Comparison of ENCODE assay signal across 27 cellular contexts in the genomic region with DNA sequence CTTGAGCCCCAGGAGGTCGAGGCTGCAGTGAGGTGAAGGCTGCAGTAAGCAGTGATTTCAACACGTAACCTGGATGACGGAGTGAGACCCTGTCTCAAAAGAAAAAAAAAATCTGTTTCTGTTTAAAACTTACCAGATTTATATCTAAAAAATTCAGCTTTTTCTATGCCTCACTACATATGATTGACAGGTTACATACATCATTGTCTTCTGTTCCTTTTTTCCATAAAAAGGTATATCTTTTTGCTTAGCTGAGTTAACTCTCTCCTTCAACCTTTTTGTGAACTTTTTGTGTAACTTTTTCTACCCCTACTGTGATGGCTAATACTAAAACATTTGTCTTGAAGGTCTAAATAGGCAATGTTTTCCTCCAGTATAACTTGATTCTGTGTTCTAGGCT.
"Had no signal": no experiment of that assay in that cellular context is flagged by ENCODE, and none has a peak within 500 bp of the region (broad histone marks: within the 10 kb centered on the region; RNA-seq: fewer than 3 reads in every experiment).

No MANE protein-coding gene starts in this region.

- H3K27ac ChIP-seq: colonic mucosa, coronary artery, dorsolateral prefrontal cortex, epithelial cell of prostate, esophagus muscularis mucosa, esophagus squamous epithelium, foreskin keratinocyte, gastrocnemius medialis, gastroesophageal sphincter, heart left ventricle, heart right ventricle had no signal

- H3K36me3 ChIP-seq: colonic mucosa, esophagus muscularis mucosa, esophagus squamous epithelium, gastrocnemius medialis, heart left ventricle had no signal

- H3K9me3 ChIP-seq: colonic mucosa, esophagus muscularis mucosa, esophagus squamous epithelium, gastrocnemius medialis, gastroesophageal sphincter, heart left ventricle, heart right ventricle had no signal

- H3K4me3 ChIP-seq: colonic mucosa, coronary artery, dorsolateral prefrontal cortex, esophagus muscularis mucosa, esophagus squamous epithelium, gastrocnemius medialis, gastroesophageal sphincter, heart left ventricle, heart right ventricle had no signal

- FAIRE-seq: colon, endometrium, frontal cortex had no signal

- ATAC-seq: effector memory CD8-positive, alpha-beta T cell; esophagus mucosa; foreskin keratinocyte; gastrocnemius medialis; gastroesophageal sphincter; heart left ventricle; heart right ventricle had no signal

- DNase-seq: colonic mucosa; cortex of kidney; dermis blood vessel endothelial cell; dorsolateral prefrontal cortex; effector CD4-positive, alpha-beta T cell; effector CD8-positive, alpha-beta T cell; effector memory CD4-positive, alpha-beta T cell; effector memory CD8-positive, alpha-beta T cell; endodermal cell; erythroblast; esophagus squamous epithelium; foreskin fibroblast; foreskin keratinocyte; foreskin melanocyte; gastrocnemius medialis; glutamatergic neuron; head of caudate nucleus; heart left ventricle; heart right ventricle had no signal

- H3K27me3 ChIP-seq: colonic mucosa, dorsolateral prefrontal cortex, esophagus muscularis mucosa, esophagus squamous epithelium, foreskin keratinocyte, gastrocnemius medialis, gastroesophageal sphincter, heart left ventricle, heart right ventricle had no signal

- H3K4me1 ChIP-seq: colonic mucosa, esophagus muscularis mucosa, esophagus squamous epithelium, foreskin keratinocyte, gastrocnemius medialis, gastroesophageal sphincter, heart left ventricle, heart right ventricle had no signal
